9 cellular contexts compared by ENCODE assay signal in the genomic region with DNA sequence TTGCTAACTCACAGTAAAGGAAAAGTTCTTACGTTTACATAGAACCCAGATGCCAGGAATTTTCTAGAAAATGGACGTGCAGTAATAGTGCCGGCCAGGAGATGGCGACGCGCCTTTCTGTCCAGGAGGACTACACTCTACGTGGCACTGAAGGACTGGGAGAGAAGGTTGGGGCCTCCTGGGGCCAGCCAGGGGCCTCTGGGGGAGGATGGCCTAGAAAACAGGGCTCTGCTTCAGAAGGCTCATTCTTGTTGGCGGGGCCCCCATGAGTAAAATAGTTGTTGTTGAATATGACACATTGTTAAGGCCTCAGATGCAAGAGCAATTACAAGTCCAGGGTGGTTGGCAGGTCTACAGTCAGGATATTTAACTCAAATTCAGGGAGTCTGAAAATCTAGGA.
DNase-seq lines count a peak whose midpoint lies in the region; ATAC-seq and TF ChIP-seq lines count a peak whose summit lies in the region.
"Had no signal": no experiment of that assay in that cellular context is flagged by ENCODE, and none has a peak within 500 bp of the region (broad histone marks: within the 10 kb centered on the region; RNA-seq: fewer than 3 reads in every experiment).

No MANE protein-coding gene starts in this region.

- TF ChIP-seq POLR2A in esophagus squamous epithelium (IDR thresholded peaks at IDR 0.05): no peak
- TF ChIP-seq POLR2A in upper lobe of left lung (IDR thresholded peaks at IDR 0.05): no peak

- DNase-seq in COR-L47 (lab: John Stamatoyannopoulos, UW) (peak; percentile 26), HCEC 1CT (peak; percentile 73), NCI-H748 treated with DMSO at 0.1 percent for 48 hours (lab: John Stamatoyannopoulos, UW) (peak; percentile 15), activated T-cell treated with anti-CD3 and anti-CD28 coated beads for 48 hours (ENCODE audit: low read depth) (peak; percentile 48), esophagus squamous epithelium (lab: John Stamatoyannopoulos, UW) (no peak), upper lobe of left lung (peak in 1 of 2 donors; percentile 59)

- H3K4me1 ChIP-seq in esophagus squamous epithelium (peaks cover 5 to 41% (median 12%) of the 10 kb centered on the region in 3 donors), upper lobe of left lung (peaks cover 0 to 24% (median 13%) of the 10 kb centered on the region in 4 donors)

- H4K20me1 ChIP-seq in neural cell (ENCODE audit: insufficient read depth): no peaks in the 10 kb centered on the region

- H3K9me3 ChIP-seq in esophagus squamous epithelium (no peaks in the 10 kb centered on the region), neural cell (ENCODE audit: low read length) (no peaks in the 10 kb centered on the region), upper lobe of left lung (no peaks in the 10 kb centered on the region)
- H3K9me3 ChIP-seq: SJSA1 had no signal

- 19 to 34% methylated on average over 6 to 8 of the region's 8 CpGs for WGBS in esophagus squamous epithelium, 2 donors
- 30 to 35% methylated on average over 8 of the region's 8 CpGs for WGBS in upper lobe of left lung, 2 donors

- TF ChIP-seq EP300 in neural cell (conservative IDR thresholded peaks at IDR 0.05; ENCODE audit: poor library complexity, severe bottlenecking): no peak
- TF ChIP-seq EP300 in upper lobe of left lung (IDR thresholded peaks at IDR 0.05): no peak

- H3K27me3 ChIP-seq in esophagus squamous epithelium (no peaks in the 10 kb centered on the region), neural cell (ENCODE audit: insufficient read depth, low read depth, low read length) (no peaks in the 10 kb centered on the region), upper lobe of left lung (no peaks in the 10 kb centered on the region)
- H3K27me3 ChIP-seq: SJSA1 had no signal

- intact Hi-C loops in esophagus squamous epithelium (cut with DNase I): no loop called here

- H3K9ac ChIP-seq in neural cell (ENCODE audit: low read length): no peak overlapping the region

- peak; percentile 33 for TF ChIP-seq RAD21 in neural cell (conservative IDR thresholded peaks at IDR 0.05)

- no peak overlapping the region for H2AFZ ChIP-seq in neural cell (ENCODE audit: low read depth, low read length)

- TF ChIP-seq CTCF in esophagus squamous epithelium (IDR thresholded peaks at IDR 0.05) (peak; percentile 60 to 85 (median 77)), neural cell (IDR thresholded peaks at IDR 0.05; ENCODE audit: poor library complexity, severe bottlenecking) (peak; percentile 42), upper lobe of left lung (IDR thresholded peaks at IDR 0.05) (peak; percentile 64 to 79 (median 70))

- H3K9me2 ChIP-seq in neural cell (ENCODE audit: insufficient read depth, low read length): no peaks in the 10 kb centered on the region

- no peak overlapping the region for H3K27ac ChIP-seq in esophagus squamous epithelium
- H3K27ac ChIP-seq in neural cell (ENCODE audit: low read length): no peak overlapping the region
- H3K27ac ChIP-seq in upper lobe of left lung: no peak overlapping the region
- H3K27ac ChIP-seq: SJSA1 had no signal

- ATAC-seq in upper lobe of left lung (ENCODE audit: low FRiP score in 2 of 2) (peak; percentile 77 to 84), GM18520 (IDR thresholded peaks at IDR 0.05; ENCODE audit: unreplicated experiment) (no peak)

- H3F3A ChIP-seq in neural cell (ENCODE audit: insufficient read depth, low read length, poor library complexity, severe bottlenecking): no peaks in the 10 kb centered on the region

- H3K36me3 ChIP-seq in esophagus squamous epithelium (no peaks in the 10 kb centered on the region), neural cell (ENCODE audit: insufficient read depth, low read length) (no peaks in the 10 kb centered on the region), upper lobe of left lung (no peaks in the 10 kb centered on the region)
- H3K36me3 ChIP-seq: SJSA1 had no signal

- no peaks in the 10 kb centered on the region for H3K79me2 ChIP-seq in neural cell (replicated peaks; ENCODE audit: insufficient read depth, low read length)

- H3K4me3 ChIP-seq in esophagus squamous epithelium (no peak overlapping the region), neural cell (ENCODE audit: low read length) (no peak overlapping the region), upper lobe of left lung (no peak overlapping the region)
- H3K4me3 ChIP-seq: SJSA1 had no signal

- no peak overlapping the region for H3K4me2 ChIP-seq in neural cell (ENCODE audit: low read length)

TF ChIP-seq in neural cell, 6 proteins besides CTCF, POLR2A, EP300 and RAD21:
- TF ChIP-seq, protein P1, sequence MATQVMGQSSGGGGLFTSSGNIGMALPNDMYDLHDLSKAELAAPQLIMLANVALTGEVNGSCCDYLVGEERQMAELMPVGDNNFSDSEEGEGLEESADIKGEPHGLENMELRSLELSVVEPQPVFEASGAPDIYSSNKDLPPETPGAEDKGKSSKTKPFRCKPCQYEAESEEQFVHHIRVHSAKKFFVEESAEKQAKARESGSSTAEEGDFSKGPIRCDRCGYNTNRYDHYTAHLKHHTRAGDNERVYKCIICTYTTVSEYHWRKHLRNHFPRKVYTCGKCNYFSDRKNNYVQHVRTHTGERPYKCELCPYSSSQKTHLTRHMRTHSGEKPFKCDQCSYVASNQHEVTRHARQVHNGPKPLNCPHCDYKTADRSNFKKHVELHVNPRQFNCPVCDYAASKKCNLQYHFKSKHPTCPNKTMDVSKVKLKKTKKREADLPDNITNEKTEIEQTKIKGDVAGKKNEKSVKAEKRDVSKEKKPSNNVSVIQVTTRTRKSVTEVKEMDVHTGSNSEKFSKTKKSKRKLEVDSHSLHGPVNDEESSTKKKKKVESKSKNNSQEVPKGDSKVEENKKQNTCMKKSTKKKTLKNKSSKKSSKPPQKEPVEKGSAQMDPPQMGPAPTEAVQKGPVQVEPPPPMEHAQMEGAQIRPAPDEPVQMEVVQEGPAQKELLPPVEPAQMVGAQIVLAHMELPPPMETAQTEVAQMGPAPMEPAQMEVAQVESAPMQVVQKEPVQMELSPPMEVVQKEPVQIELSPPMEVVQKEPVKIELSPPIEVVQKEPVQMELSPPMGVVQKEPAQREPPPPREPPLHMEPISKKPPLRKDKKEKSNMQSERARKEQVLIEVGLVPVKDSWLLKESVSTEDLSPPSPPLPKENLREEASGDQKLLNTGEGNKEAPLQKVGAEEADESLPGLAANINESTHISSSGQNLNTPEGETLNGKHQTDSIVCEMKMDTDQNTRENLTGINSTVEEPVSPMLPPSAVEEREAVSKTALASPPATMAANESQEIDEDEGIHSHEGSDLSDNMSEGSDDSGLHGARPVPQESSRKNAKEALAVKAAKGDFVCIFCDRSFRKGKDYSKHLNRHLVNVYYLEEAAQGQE (IDR thresholded peaks at IDR 0.05; ENCODE audit: borderline replicate concordance): no peak
- TF ChIP-seq SMC3 (conservative IDR thresholded peaks at IDR 0.05; ENCODE audit: poor library complexity): peak; percentile 24
- no peak for TF ChIP-seq TAF1 (IDR thresholded peaks at IDR 0.05; ENCODE audit: low read depth)
- TF ChIP-seq EZH2 (IDR thresholded peaks at IDR 0.05; ENCODE audit: borderline replicate concordance, insufficient read depth, low read length, poor library complexity, severe bottlenecking): no peak
- no peak for TF ChIP-seq MXI1 (conservative IDR thresholded peaks at IDR 0.05; ENCODE audit: poor library complexity, severe bottlenecking)
- no peak for TF ChIP-seq POLR2AphosphoS5 (IDR thresholded peaks at IDR 0.05)
